ENCODE assay signal across 9 cellular contexts in the genomic region with DNA sequence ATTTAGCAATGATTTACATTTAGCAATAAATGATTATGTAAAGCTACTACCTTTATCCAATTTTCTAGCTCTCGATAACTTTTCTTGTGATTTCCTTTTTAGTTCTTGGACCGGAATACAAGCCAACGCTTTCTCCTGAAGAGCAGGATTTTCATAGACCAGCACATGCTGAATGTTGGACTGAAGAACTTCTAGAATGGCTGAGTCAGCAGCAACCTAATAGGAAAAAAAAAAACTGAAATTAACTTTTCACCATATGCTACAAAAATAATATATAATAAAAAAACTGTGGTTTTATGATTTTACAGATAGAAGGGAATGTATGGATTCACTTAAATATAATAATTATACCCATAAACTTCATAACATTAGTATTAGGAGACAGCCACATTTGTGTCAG.
"Had no signal": no experiment of that assay in that cellular context is flagged by ENCODE, and none has a peak within 500 bp of the region (broad histone marks: within the 10 kb centered on the region; RNA-seq: fewer than 3 reads in every experiment).

No MANE protein-coding gene starts in this region.

- H3K4me3 ChIP-seq: GM23338 had no signal

- H3K4me2 ChIP-seq: GM23338, KMS-11 had no signal

- ATAC-seq: GM23338 had no signal

- FAIRE-seq: H1, H54, HTR-8/SVneo had no signal

- H3K9ac ChIP-seq: KMS-11 had no signal

- DNase-seq: H9, HCEC 1CT, Karpas-422, KBM-7 had no signal

- H3K27ac ChIP-seq: KMS-11 had no signal

- H2AFZ ChIP-seq: GM23338 had no signal
